ENCODE assay signal across 8 cellular contexts in genomic region chr1:52904590-52905375, GRCh38. TPM values are rescaled to one million over a fixed set of nuclear protein-coding genes. Genes with fewer than 3 reads are reported as not detected.
DNase-seq lines count a peak whose midpoint lies in the region; ATAC-seq, FAIRE-seq and TF ChIP-seq lines count a peak whose summit lies in the region.

No MANE protein-coding gene starts in this region.

- H3K9me2 ChIP-seq in PC-9 (ENCODE audit: insufficient read depth): no peaks in the 10 kb centered on the region

- no peak overlapping the region for H2AFZ ChIP-seq in PC-9

- H3K36me3 Mint-ChIP-seq in CD14-positive monocyte (no peaks in the 10 kb centered on the region), neural crest cell (ENCODE audit: low read depth) (no peaks in the 10 kb centered on the region)

- H3K79me2 ChIP-seq in PC-9 (ENCODE audit: low read depth): no peaks in the 10 kb centered on the region

- H3K36me3 ChIP-seq in PC-9 (ENCODE audit: low read depth): no peaks in the 10 kb centered on the region
- peaks cover 2% of the 10 kb centered on the region for H3K36me3 ChIP-seq in bronchial epithelial cell (ENCODE audit: control insufficient read depth, insufficient read depth, low read length)

- TF ChIP-seq CTCF in CD14-positive monocyte (IDR thresholded peaks at IDR 0.05): peak; percentile 21
- TF ChIP-seq CTCF in PC-9 (conservative IDR thresholded peaks at IDR 0.05): peak; percentile 66
- TF ChIP-seq CTCF in bronchial epithelial cell (IDR thresholded peaks at IDR 0.05; ENCODE audit: insufficient read depth, low read length, severe bottlenecking): peak; percentile 40
- TF ChIP-seq CTCF in neural crest cell (conservative IDR thresholded peaks at IDR 0.05): peak; percentile 48

- H3K27me3 ChIP-seq in PC-9 (ENCODE audit: insufficient read depth, low read depth) (no peaks in the 10 kb centered on the region), bronchial epithelial cell (ENCODE audit: control insufficient read depth, insufficient read depth, low read length) (no peaks in the 10 kb centered on the region)

- peaks cover 6% of the 10 kb centered on the region for H3K4me1 ChIP-seq in PC-9 (replicated peaks; ENCODE audit: insufficient read depth)

- CTCF ChIA-PET in PC-9 (lab: Charles Lee): interaction anchor here (0.5 to 0.6 kb wide), 2 partner anchors 18 to 198 kb away, joined by 3 read pairs; no protein-coding TSS in a partner anchor

- H4K20me1 ChIP-seq in PC-9 (ENCODE audit: insufficient read depth): no peaks in the 10 kb centered on the region

- H3K9me3 Mint-ChIP-seq in CD14-positive monocyte: no peaks in the 10 kb centered on the region
- no peaks in the 10 kb centered on the region for H3K9me3 Mint-ChIP-seq in neural crest cell

- no peak overlapping the region for H3K4me3 ChIP-seq in PC-9
- H3K4me3 ChIP-seq in bronchial epithelial cell (ENCODE audit: low read depth, low read length): no peak overlapping the region

- H3K27ac ChIP-seq in PC-9: no peak overlapping the region

- H3K9me3 ChIP-seq in PC-9 (ENCODE audit: insufficient read depth, low read depth): no peaks in the 10 kb centered on the region

- FAIRE-seq in bronchial epithelial cell (lab: Jason Lieb, UNC): no peak

- ATAC-seq in GM21423 (IDR thresholded peaks at IDR 0.05; ENCODE audit: unreplicated experiment) (peak; percentile 53), GM21515 (IDR thresholded peaks at IDR 0.05; ENCODE audit: unreplicated experiment) (no peak)

- peaks cover 0 to 2% (median 0%) of the 10 kb centered on the region in 3 donors for H3K27me3 Mint-ChIP-seq in CD14-positive monocyte (ENCODE audit: low read depth in 3 of 3)
- H3K27me3 Mint-ChIP-seq in neural crest cell (ENCODE audit: low read depth): no peaks in the 10 kb centered on the region

- DNase-seq in CD14-positive monocyte (ENCODE audit: low spot score) (no peak), PC-9 (peak in 1 of 2 experiments; percentile 35), bronchial epithelial cell (ENCODE audit: low read depth) (no peak), neural crest cell (ENCODE audit: low read depth, low spot score) (peak; percentile 32), NOMO-1 (lab: John Stamatoyannopoulos, UW; ENCODE audit: unreplicated experiment in 2 of 2) (no peak), foreskin melanocyte (no peak)

- no peak overlapping the region for H3K27ac Mint-ChIP-seq in CD14-positive monocyte
- peak overlapping the region; percentile 71 for H3K27ac Mint-ChIP-seq in neural crest cell (ENCODE audit: unreplicated experiment)

- H3K4me1 Mint-ChIP-seq in CD14-positive monocyte (no peaks in the 10 kb centered on the region), neural crest cell (peaks cover 3% of the 10 kb centered on the region)

- no TSS peak for BruUV-seq in PC-9 (replicated peaks; lab: Mats Ljungman, UMichigan)

- peaks cover 8% of the 10 kb centered on the region; the same call in 1 of the 2 replicates for H3F3A ChIP-seq in PC-9 (ENCODE audit: insufficient read depth, low read depth)

- no peak overlapping the region for H3K4me3 Mint-ChIP-seq in CD14-positive monocyte
- no peak overlapping the region for H3K4me3 Mint-ChIP-seq in neural crest cell

- intact Hi-C loops in CD14-positive monocyte (cut with micrococcal nuclease) (no loop called here), PC-9 (cut with micrococcal nuclease; ENCODE audit: unreplicated experiment) (loop anchor here (1.0 kb wide), 1 partner anchor 281 kb away; no protein-coding TSS in a partner anchor)

- no peak overlapping the region for H3K4me2 ChIP-seq in PC-9

- POLR2A ChIA-PET in PC-9 (lab: Charles Lee; ENCODE audit: unreplicated experiment): interaction anchor here (0.6 kb wide), 1 partner anchor 52 kb away, joined by 6 read pairs; no protein-coding TSS in a partner anchor

RNA-seq across cellular contexts. Expression of gene ECHDC2, which starts 16.8 kb away (rescaled TPM):
- 1 to 10 TPM; 3.1 to 4.1 TPM for polyA plus RNA-seq in CD14-positive monocyte
- 78.4 and 80.0 TPM in 2 replicates for total RNA-seq in PC-9 (2021)
- total RNA-seq in bronchial epithelial cell: 29.2 and 49.3 TPM in 2 replicates
- total RNA-seq in neural crest cell: 12.6 and 12.8 TPM in 2 replicates

RNA-seq across cellular contexts. Expression of gene SCP2, which starts 22.3 kb away (rescaled TPM):
- 100 to 1,000 TPM; 156 to 197 TPM for polyA plus RNA-seq in CD14-positive monocyte
- total RNA-seq in PC-9 (2021) (87.8 and 95.8 TPM in 2 replicates), bronchial epithelial cell (65.8 and 82.7 TPM in 2 replicates), neural crest cell (61.8 and 64.8 TPM in 2 replicates)
